In the genomic region with DNA sequence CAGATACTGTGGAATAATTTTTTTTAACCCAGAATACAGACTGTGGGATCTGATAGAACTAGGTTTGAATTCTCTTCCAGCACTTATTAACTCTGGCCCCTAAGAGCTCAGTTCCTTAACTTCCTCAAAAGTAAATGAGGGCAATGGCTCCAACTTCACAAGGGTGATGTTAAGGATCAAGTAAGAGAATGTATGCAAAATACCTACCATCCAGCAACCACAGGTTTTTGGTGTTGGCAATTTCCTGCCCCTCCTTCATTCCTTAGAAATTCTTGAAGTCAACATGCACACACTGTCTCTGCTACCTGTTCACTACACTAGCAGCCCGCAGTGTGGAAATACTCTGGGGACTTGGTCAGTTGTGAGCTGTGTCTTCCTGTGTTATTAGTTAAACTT, we compare ENCODE assay signal across 1 cellular context.
TF ChIP-seq lines count a peak whose summit lies in the region.

No MANE protein-coding gene starts in this region.

TF ChIP-seq in SK-N-SH treated with all-trans-retinoic acid at 6 μM for 48 hours, 23 proteins besides CTCF, POLR2A, EP300 and RAD21 (continued from another document):
- TF ChIP-seq, protein P1, sequence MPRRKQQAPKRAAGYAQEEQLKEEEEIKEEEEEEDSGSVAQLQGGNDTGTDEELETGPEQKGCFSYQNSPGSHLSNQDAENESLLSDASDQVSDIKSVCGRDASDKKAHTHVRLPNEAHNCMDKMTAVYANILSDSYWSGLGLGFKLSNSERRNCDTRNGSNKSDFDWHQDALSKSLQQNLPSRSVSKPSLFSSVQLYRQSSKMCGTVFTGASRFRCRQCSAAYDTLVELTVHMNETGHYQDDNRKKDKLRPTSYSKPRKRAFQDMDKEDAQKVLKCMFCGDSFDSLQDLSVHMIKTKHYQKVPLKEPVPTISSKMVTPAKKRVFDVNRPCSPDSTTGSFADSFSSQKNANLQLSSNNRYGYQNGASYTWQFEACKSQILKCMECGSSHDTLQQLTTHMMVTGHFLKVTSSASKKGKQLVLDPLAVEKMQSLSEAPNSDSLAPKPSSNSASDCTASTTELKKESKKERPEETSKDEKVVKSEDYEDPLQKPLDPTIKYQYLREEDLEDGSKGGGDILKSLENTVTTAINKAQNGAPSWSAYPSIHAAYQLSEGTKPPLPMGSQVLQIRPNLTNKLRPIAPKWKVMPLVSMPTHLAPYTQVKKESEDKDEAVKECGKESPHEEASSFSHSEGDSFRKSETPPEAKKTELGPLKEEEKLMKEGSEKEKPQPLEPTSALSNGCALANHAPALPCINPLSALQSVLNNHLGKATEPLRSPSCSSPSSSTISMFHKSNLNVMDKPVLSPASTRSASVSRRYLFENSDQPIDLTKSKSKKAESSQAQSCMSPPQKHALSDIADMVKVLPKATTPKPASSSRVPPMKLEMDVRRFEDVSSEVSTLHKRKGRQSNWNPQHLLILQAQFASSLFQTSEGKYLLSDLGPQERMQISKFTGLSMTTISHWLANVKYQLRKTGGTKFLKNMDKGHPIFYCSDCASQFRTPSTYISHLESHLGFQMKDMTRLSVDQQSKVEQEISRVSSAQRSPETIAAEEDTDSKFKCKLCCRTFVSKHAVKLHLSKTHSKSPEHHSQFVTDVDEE (CRISPR knock-in tag; IDR thresholded peaks at IDR 0.05), result no peak
- TF ChIP-seq ZC3H10 (CRISPR knock-in tag; IDR thresholded peaks at IDR 0.05), result no peak
- no peak for TF ChIP-seq GLIS3 (CRISPR knock-in tag; IDR thresholded peaks at IDR 0.05)
- TF ChIP-seq ZFP3 (CRISPR knock-in tag; IDR thresholded peaks at IDR 0.05), result no peak
- TF ChIP-seq ARNTL (CRISPR knock-in tag; IDR thresholded peaks at IDR 0.05; ENCODE audit: borderline replicate concordance, low read depth), result no peak
- TF ChIP-seq, protein P2, sequence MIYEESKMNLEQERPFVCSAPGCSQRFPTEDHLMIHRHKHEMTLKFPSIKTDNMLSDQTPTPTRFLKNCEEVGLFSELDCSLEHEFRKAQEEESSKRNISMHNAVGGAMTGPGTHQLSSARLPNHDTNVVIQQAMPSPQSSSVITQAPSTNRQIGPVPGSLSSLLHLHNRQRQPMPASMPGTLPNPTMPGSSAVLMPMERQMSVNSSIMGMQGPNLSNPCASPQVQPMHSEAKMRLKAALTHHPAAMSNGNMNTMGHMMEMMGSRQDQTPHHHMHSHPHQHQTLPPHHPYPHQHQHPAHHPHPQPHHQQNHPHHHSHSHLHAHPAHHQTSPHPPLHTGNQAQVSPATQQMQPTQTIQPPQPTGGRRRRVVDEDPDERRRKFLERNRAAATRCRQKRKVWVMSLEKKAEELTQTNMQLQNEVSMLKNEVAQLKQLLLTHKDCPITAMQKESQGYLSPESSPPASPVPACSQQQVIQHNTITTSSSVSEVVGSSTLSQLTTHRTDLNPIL (CRISPR knock-in tag; IDR thresholded peaks at IDR 0.05; ENCODE audit: low read depth), result no peak
- TF ChIP-seq, protein P3, sequence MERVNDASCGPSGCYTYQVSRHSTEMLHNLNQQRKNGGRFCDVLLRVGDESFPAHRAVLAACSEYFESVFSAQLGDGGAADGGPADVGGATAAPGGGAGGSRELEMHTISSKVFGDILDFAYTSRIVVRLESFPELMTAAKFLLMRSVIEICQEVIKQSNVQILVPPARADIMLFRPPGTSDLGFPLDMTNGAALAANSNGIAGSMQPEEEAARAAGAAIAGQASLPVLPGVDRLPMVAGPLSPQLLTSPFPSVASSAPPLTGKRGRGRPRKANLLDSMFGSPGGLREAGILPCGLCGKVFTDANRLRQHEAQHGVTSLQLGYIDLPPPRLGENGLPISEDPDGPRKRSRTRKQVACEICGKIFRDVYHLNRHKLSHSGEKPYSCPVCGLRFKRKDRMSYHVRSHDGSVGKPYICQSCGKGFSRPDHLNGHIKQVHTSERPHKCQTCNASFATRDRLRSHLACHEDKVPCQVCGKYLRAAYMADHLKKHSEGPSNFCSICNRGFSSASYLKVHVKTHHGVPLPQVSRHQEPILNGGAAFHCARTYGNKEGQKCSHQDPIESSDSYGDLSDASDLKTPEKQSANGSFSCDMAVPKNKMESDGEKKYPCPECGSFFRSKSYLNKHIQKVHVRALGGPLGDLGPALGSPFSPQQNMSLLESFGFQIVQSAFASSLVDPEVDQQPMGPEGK (CRISPR knock-in tag; IDR thresholded peaks at IDR 0.05; ENCODE audit: borderline replicate concordance), result no peak
- no peak for TF ChIP-seq ZFP30 (CRISPR knock-in tag; IDR thresholded peaks at IDR 0.05)
- no peak for TF ChIP-seq CSDC2 (CRISPR knock-in tag; IDR thresholded peaks at IDR 0.05)
- TF ChIP-seq, protein P4, sequence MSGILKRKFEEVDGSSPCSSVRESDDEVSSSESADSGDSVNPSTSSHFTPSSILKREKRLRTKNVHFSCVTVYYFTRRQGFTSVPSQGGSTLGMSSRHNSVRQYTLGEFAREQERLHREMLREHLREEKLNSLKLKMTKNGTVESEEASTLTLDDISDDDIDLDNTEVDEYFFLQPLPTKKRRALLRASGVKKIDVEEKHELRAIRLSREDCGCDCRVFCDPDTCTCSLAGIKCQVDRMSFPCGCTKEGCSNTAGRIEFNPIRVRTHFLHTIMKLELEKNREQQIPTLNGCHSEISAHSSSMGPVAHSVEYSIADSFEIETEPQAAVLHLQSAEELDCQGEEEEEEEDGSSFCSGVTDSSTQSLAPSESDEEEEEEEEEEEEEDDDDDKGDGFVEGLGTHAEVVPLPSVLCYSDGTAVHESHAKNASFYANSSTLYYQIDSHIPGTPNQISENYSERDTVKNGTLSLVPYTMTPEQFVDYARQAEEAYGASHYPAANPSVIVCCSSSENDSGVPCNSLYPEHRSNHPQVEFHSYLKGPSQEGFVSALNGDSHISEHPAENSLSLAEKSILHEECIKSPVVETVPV (CRISPR knock-in tag; IDR thresholded peaks at IDR 0.05), result no peak
- TF ChIP-seq OSR1 (CRISPR knock-in tag; IDR thresholded peaks at IDR 0.05), result no peak
- TF ChIP-seq BACH2 (CRISPR knock-in tag; IDR thresholded peaks at IDR 0.05; ENCODE audit: borderline replicate concordance), result no peak
- TF ChIP-seq SNAI2 (CRISPR knock-in tag; IDR thresholded peaks at IDR 0.05), result no peak
- no peak for TF ChIP-seq PPARA (CRISPR knock-in tag; IDR thresholded peaks at IDR 0.05; ENCODE audit: borderline replicate concordance)
